7 cellular contexts compared by ENCODE assay signal in genomic region chr5:133612021-133612860, GRCh38. TPM values are rescaled to one million over a fixed set of nuclear protein-coding genes. Genes with fewer than 3 reads are reported as not detected.
DNase-seq lines count a peak whose midpoint lies in the region; ATAC-seq and TF ChIP-seq lines count a peak whose summit lies in the region.

Gene FSTL4 (minus strand): TSS chr5:133612541.

- TF ChIP-seq CTCF in GM20000 (IDR thresholded peaks at IDR 0.05; ENCODE audit: extremely low read depth, missing control alignments) = no peak
- TF ChIP-seq CTCF in testis (IDR thresholded peaks at IDR 0.05) = no peak

- WGBS in testis, 2 donors = 1 to 7% methylated on average over 3 to 68 of the region's 98 CpGs

- H3K4me1 Mint-ChIP-seq in memory B cell = no peaks in the 10 kb centered on the region

- ATAC-seq in memory B cell (ENCODE audit: low read depth) = peak; percentile 66
- ATAC-seq in HG02885 (IDR thresholded peaks at IDR 0.05; ENCODE audit: poor library complexity, unreplicated experiment) = no peak
- no peak for ATAC-seq in HG02938 (IDR thresholded peaks at IDR 0.05; ENCODE audit: unreplicated experiment)

- H3K9me3 Mint-ChIP-seq in memory B cell = no peaks in the 10 kb centered on the region

- no peaks in the 10 kb centered on the region for H3K36me3 ChIP-seq in testis (ENCODE audit: low read depth, missing control alignments)

- no peaks in the 10 kb centered on the region for H3K9me3 ChIP-seq in testis

- H3K4me1 ChIP-seq in testis = peaks cover 8% of the 10 kb centered on the region

- H3K4me3 Mint-ChIP-seq in memory B cell = peak within 1 kb of the TSS; percentile 83

- H3K27ac Mint-ChIP-seq in memory B cell = no peak within 1 kb of the TSS

- peak; percentile 48 for DNase-seq in GM20000 (ENCODE audit: low spot score)
- peak; percentile 45 for DNase-seq in NCI-H748 treated with DMSO at 0.1 percent for 48 hours (lab: John Stamatoyannopoulos, UW)
- peak; percentile 60 for DNase-seq in cerebellar cortex (ENCODE audit: low spot score)
- DNase-seq in memory B cell (ENCODE audit: low spot score in 2 of 2) = peak; percentile 27 to 48
- DNase-seq in testis = peak; percentile 44

- intact Hi-C loops in testis (cut with DNase I; ENCODE audit: low total_unique reads) = no loop called here

- H3K4me3 ChIP-seq in testis = peak within 1 kb of the TSS; percentile 46 to 49

- H3K27ac ChIP-seq in testis = no peak within 1 kb of the TSS

- H3K27me3 Mint-ChIP-seq in memory B cell = peaks cover 29% of the 10 kb centered on the region

- H3K36me3 Mint-ChIP-seq in memory B cell = no peaks in the 10 kb centered on the region

- no peaks in the 10 kb centered on the region for H3K27me3 ChIP-seq in testis

- TF ChIP-seq POLR2A in testis (IDR thresholded peaks at IDR 0.05) = no peak

RNA-seq across cellular contexts. Expression of gene FSTL4, which starts in this region (rescaled TPM):
- total RNA-seq in testis = 1 to 10 TPM; 7.1 to 8.6 TPM
- 7.4 TPM for polyA plus RNA-seq in testis (ENCODE audit: insufficient read depth, low read depth, low replicate concordance)
